Comparison of ENCODE assay signal across 14 cellular contexts in genomic region chr18:22816266-22817176, GRCh38.
A peak's percentile ranks its signal among the peaks of the same experiment; 100 is the strongest.
DNase-seq lines count a peak whose midpoint lies in the region; ATAC-seq and TF ChIP-seq lines count a peak whose summit lies in the region.
"Had no signal": no experiment of that assay in that cellular context is flagged by ENCODE, and none has a peak within 500 bp of the region (broad histone marks: within the 10 kb centered on the region; RNA-seq: fewer than 3 reads in every experiment).

No MANE protein-coding gene starts in this region.

- POLR2A ChIA-PET in RWPE1 (lab: Yijun Ruan, JAX; ENCODE audit: low non-redundant PET), result no interaction called here

- no peaks in the 10 kb centered on the region for H3K36me3 ChIP-seq in right lobe of liver
- H3K36me3 ChIP-seq: HAP-1 had no signal

- no peak overlapping the region for H3K4me3 Mint-ChIP-seq in type B pancreatic cell
- no peak overlapping the region for H3K4me3 Mint-ChIP-seq in activated T-helper 2 cell treated with anti-CD3 and anti-CD28 coated beads, Interferon-gamma antibody, Interleukin-2, Interleukin-4, amounts not matched to agents 10 μg/mL and 5 μg/mL and 100 μg/mL, durations not matched to agents 14 hours and 24 hours and 36 hours (ENCODE audit: low read depth)
- H3K4me3 Mint-ChIP-seq: immature natural killer cell had no signal

- H3K4me1 ChIP-seq in right lobe of liver, result no peaks in the 10 kb centered on the region

- no peaks in the 10 kb centered on the region for H3K36me3 Mint-ChIP-seq in type B pancreatic cell
- H3K36me3 Mint-ChIP-seq in activated T-helper 2 cell treated with anti-CD3 and anti-CD28 coated beads, Interferon-gamma antibody, Interleukin-2, Interleukin-4, amounts not matched to agents 10 μg/mL and 5 μg/mL and 100 μg/mL, durations not matched to agents 14 hours and 24 hours and 36 hours (ENCODE audit: low read depth), result no peaks in the 10 kb centered on the region
- H3K36me3 Mint-ChIP-seq: immature natural killer cell had no signal

- peak; percentile 87 for DNase-seq in DMS 273 (lab: John Stamatoyannopoulos, UW; ENCODE audit: unreplicated experiment)
- DNase-seq in NCI-H1105 treated with DMSO at 0.1 percent for 48 hours (lab: John Stamatoyannopoulos, UW), result peak; percentile 89
- DNase-seq in RWPE1 (ENCODE audit: low spot score), result no peak
- DNase-seq in right lobe of liver, result peak in 1 of 3 donors; percentile 50
- no peak for DNase-seq in type B pancreatic cell (ENCODE audit: extremely low spot score, unreplicated experiment)
- no peak for DNase-seq in NCI-H2081 (lab: John Stamatoyannopoulos, UW)
- DNase-seq in activated T-helper 2 cell treated with anti-CD3 and anti-CD28 coated beads, Interferon-gamma antibody, Interleukin-2, Interleukin-4, amounts not matched to agents 10 μg/mL and 5 μg/mL and 100 μg/mL, durations not matched to agents 14 hours and 24 hours and 36 hours (ENCODE audit: low spot score), result no peak
- no peak for DNase-seq in NK-92 (lab: John Stamatoyannopoulos, UW; ENCODE audit: unreplicated experiment)
- DNase-seq: activated CD4-positive, alpha-beta T cell treated with anti-CD3 and anti-CD28 coated beads for 4 hours; caudate nucleus; immature natural killer cell; NCI-H2107; substantia nigra had no signal

- ATAC-seq in right lobe of liver, result peak; percentile 61 to 82 (median 76)

- CTCF ChIA-PET in RWPE1 (lab: Yijun Ruan, JAX), result interaction anchor here (0.6 to 1.0 kb wide), 2 partner anchors 161 to 167 kb away, joined by 3 read pairs; no protein-coding TSS in a partner anchor

- no peaks in the 10 kb centered on the region for H3K4me1 Mint-ChIP-seq in type B pancreatic cell (ENCODE audit: unreplicated experiment)
- no peaks in the 10 kb centered on the region for H3K4me1 Mint-ChIP-seq in activated T-helper 2 cell treated with anti-CD3 and anti-CD28 coated beads, Interferon-gamma antibody, Interleukin-2, Interleukin-4, amounts not matched to agents 10 μg/mL and 5 μg/mL and 100 μg/mL, durations not matched to agents 14 hours and 24 hours and 36 hours (ENCODE audit: low read depth)
- H3K4me1 Mint-ChIP-seq: immature natural killer cell had no signal

- H3K27ac ChIP-seq in RWPE1 (peak overlapping the region; percentile 68), right lobe of liver (no peak overlapping the region)

- no peak overlapping the region for H3K27ac Mint-ChIP-seq in type B pancreatic cell
- no peak overlapping the region for H3K27ac Mint-ChIP-seq in activated T-helper 2 cell treated with anti-CD3 and anti-CD28 coated beads, Interferon-gamma antibody, Interleukin-2, Interleukin-4, amounts not matched to agents 10 μg/mL and 5 μg/mL and 100 μg/mL, durations not matched to agents 14 hours and 24 hours and 36 hours
- H3K27ac Mint-ChIP-seq: immature natural killer cell had no signal

- H3K9me3 Mint-ChIP-seq in type B pancreatic cell, result no peaks in the 10 kb centered on the region
- H3K9me3 Mint-ChIP-seq in activated T-helper 2 cell treated with anti-CD3 and anti-CD28 coated beads, Interferon-gamma antibody, Interleukin-2, Interleukin-4, amounts not matched to agents 10 μg/mL and 5 μg/mL and 100 μg/mL, durations not matched to agents 14 hours and 24 hours and 36 hours, result no peaks in the 10 kb centered on the region
- H3K9me3 Mint-ChIP-seq: immature natural killer cell had no signal

- no peak overlapping the region for H3K4me3 ChIP-seq in right lobe of liver
- H3K4me3 ChIP-seq: HAP-1 had no signal

- peaks cover 15% of the 10 kb centered on the region for H3K27me3 Mint-ChIP-seq in type B pancreatic cell
- H3K27me3 Mint-ChIP-seq in activated T-helper 2 cell treated with anti-CD3 and anti-CD28 coated beads, Interferon-gamma antibody, Interleukin-2, Interleukin-4, amounts not matched to agents 10 μg/mL and 5 μg/mL and 100 μg/mL, durations not matched to agents 14 hours and 24 hours and 36 hours (ENCODE audit: low read depth), result peaks cover 33% of the 10 kb centered on the region

- H3K27me3 ChIP-seq in right lobe of liver, result no peaks in the 10 kb centered on the region

- 71% methylated on average over 4 of the region's 18 CpGs for WGBS in right lobe of liver (ENCODE audit: insufficient coverage, low coverage, low lambda C conversion rate, missing lambda C conversion rate)

- no peak for TF ChIP-seq CTCF in RWPE1 (conservative IDR thresholded peaks at IDR 0.05; ENCODE audit: low read depth)
- TF ChIP-seq CTCF in right lobe of liver (IDR thresholded peaks at IDR 0.05), result no peak
- no peak for TF ChIP-seq CTCF in type B pancreatic cell (conservative IDR thresholded peaks at IDR 0.05)

- no peaks in the 10 kb centered on the region for H3K9me3 ChIP-seq in right lobe of liver
- H3K9me3 ChIP-seq: HAP-1 had no signal

- TF ChIP-seq POLR2A in right lobe of liver (IDR thresholded peaks at IDR 0.05), result no peak

- intact Hi-C loops in right lobe of liver (cut with DNase I), result no loop called here
- intact Hi-C loops in activated T-helper 2 cell treated with anti-CD3 and anti-CD28 coated beads, Interferon-gamma antibody, Interleukin-2, Interleukin-4, amounts not matched to agents 10 μg/mL and 5 μg/mL and 100 μg/mL, durations not matched to agents 14 hours and 24 hours and 36 hours (cut with micrococcal nuclease), result no loop called here

Comparison
In these comparisons a context has a peak if more than half of its experiments do, and no peak if none do; other contexts are left out.
1. DNase-seq: peak in DMS 273 (single experiment) and NCI-H1105 treated with DMSO at 0.1 percent for 48 hours (single experiment); none in RWPE1 (single experiment), type B pancreatic cell (single experiment), NCI-H2081 (0 of 2), activated T-helper 2 cell treated with anti-CD3 and anti-CD28 coated beads, Interferon-gamma antibody, Interleukin-2, Interleukin-4, amounts not matched to agents 10 μg/mL and 5 μg/mL and 100 μg/mL, durations not matched to agents 14 hours and 24 hours and 36 hours (single experiment) and NK-92 (single experiment).